In the genomic region with DNA sequence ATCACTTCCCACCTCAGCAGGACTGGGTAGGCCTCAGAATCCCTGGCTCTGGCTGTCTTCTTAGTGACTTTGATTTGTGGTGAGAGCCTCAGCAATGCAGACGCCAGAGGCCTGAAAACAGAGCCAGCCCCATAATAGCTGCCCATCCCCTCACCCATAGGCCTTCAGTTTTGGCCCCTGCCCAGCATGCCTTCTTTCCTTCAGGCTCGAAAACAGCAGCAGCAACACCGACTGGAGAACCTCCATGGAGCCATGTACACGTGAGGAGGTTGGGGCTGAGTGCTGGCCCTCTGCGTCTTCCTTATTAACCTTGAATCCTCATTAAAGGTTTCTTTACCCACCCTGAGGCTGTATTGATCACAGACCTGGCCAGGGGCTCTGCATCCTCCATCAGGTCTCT, we compare ENCODE assay signal across 12 cellular contexts. TPM values are rescaled to one million over a fixed set of nuclear protein-coding genes. Genes with fewer than 3 reads are reported as not detected.
DNase-seq lines count a peak whose midpoint lies in the region; ATAC-seq and TF ChIP-seq lines count a peak whose summit lies in the region.
"Had no signal": no experiment of that assay in that cellular context is flagged by ENCODE, and none has a peak within 500 bp of the region (broad histone marks: within the 10 kb centered on the region; RNA-seq: fewer than 3 reads in every experiment).

No MANE protein-coding gene starts in this region.

- no peak for ATAC-seq in PC-3
- ATAC-seq in effector memory CD8-positive, alpha-beta T cell (replicated peaks): no peak
- ATAC-seq in HG03159 (IDR thresholded peaks at IDR 0.05; ENCODE audit: unreplicated experiment): no peak
- ATAC-seq: esophagus mucosa had no signal

- H3K4me1 ChIP-seq in PC-3 (ENCODE audit: insufficient read depth, low read length): peaks cover 15% of the 10 kb centered on the region; the same call in 1 of the 2 replicates

- no peaks in the 10 kb centered on the region for H3F3A ChIP-seq in PC-3 (ENCODE audit: low read length, unreplicated experiment)

- H3K27me3 ChIP-seq in PC-3 (ENCODE audit: low read length): no peaks in the 10 kb centered on the region

- POLR2A ChIA-PET in activated CD4-positive, alpha-beta T cell treated with anti-CD3 and anti-CD28 coated beads, Interleukin-2, amount 10 ng/mL, durations not matched to agents 7 days and 5 days (lab: Charles Lee): no interaction called here
- POLR2A ChIA-PET in PC-3 (lab: Charles Lee; ENCODE audit: unreplicated experiment): interaction anchor here (0.6 kb wide), 1 partner anchor 228 kb away, joined by 4 read pairs; no protein-coding TSS in a partner anchor

- CTCF ChIA-PET in activated CD4-positive, alpha-beta T cell treated with anti-CD3 and anti-CD28 coated beads, Interleukin-2, amount 10 ng/mL, durations not matched to agents 7 days and 5 days (lab: Charles Lee): interaction anchor here (0.6 to 2.1 kb wide), 3 partner anchors 14 to 132 kb away, joined by 3 to 5 read pairs (median 3); no protein-coding TSS in a partner anchor
- CTCF ChIA-PET in PC-3 (lab: Charles Lee): no interaction called here

- H3K27ac Mint-ChIP-seq in activated CD4-positive, alpha-beta T cell treated with anti-CD3 and anti-CD28 coated beads, Interleukin-2, amount 10 ng/mL, durations not matched to agents 7 days and 5 days: peak overlapping the region; percentile 91
- peak overlapping the region in 1 of 2 donors; percentile 100 for H3K27ac Mint-ChIP-seq in effector memory CD8-positive, alpha-beta T cell
- H3K27ac Mint-ChIP-seq in progenitor cell of endocrine pancreas: no peak overlapping the region

- no peak overlapping the region for H2AFZ ChIP-seq in PC-3 (ENCODE audit: low read length)

- H3K27me3 Mint-ChIP-seq in activated CD4-positive, alpha-beta T cell treated with anti-CD3 and anti-CD28 coated beads, Interleukin-2, amount 10 ng/mL, durations not matched to agents 7 days and 5 days: no peaks in the 10 kb centered on the region
- no peaks in the 10 kb centered on the region for H3K27me3 Mint-ChIP-seq in effector memory CD8-positive, alpha-beta T cell
- no peaks in the 10 kb centered on the region for H3K27me3 Mint-ChIP-seq in progenitor cell of endocrine pancreas

- H3K36me3 Mint-ChIP-seq in activated CD4-positive, alpha-beta T cell treated with anti-CD3 and anti-CD28 coated beads, Interleukin-2, amount 10 ng/mL, durations not matched to agents 7 days and 5 days (ENCODE audit: low read depth): peaks cover 30% of the 10 kb centered on the region
- peaks cover 24% of the 10 kb centered on the region for H3K36me3 Mint-ChIP-seq in effector memory CD8-positive, alpha-beta T cell (ENCODE audit: insufficient read depth)
- H3K36me3 Mint-ChIP-seq in progenitor cell of endocrine pancreas (ENCODE audit: insufficient read depth): no peaks in the 10 kb centered on the region

- H3K27ac ChIP-seq in PC-3 (ENCODE audit: low read length): no peak overlapping the region

- H3K9me3 ChIP-seq in PC-3 (ENCODE audit: low read length): no peaks in the 10 kb centered on the region

- H3K36me3 ChIP-seq in PC-3 (ENCODE audit: low read depth, low read length): peaks cover 13% of the 10 kb centered on the region; the same call in 1 of the 2 replicates

- H3K9me3 Mint-ChIP-seq in activated CD4-positive, alpha-beta T cell treated with anti-CD3 and anti-CD28 coated beads, Interleukin-2, amount 10 ng/mL, durations not matched to agents 7 days and 5 days: no peaks in the 10 kb centered on the region
- no peaks in the 10 kb centered on the region for H3K9me3 Mint-ChIP-seq in effector memory CD8-positive, alpha-beta T cell
- H3K9me3 Mint-ChIP-seq in progenitor cell of endocrine pancreas (ENCODE audit: low read depth): no peaks in the 10 kb centered on the region

- peak overlapping the region; percentile 98 for H3K4me3 Mint-ChIP-seq in activated CD4-positive, alpha-beta T cell treated with anti-CD3 and anti-CD28 coated beads, Interleukin-2, amount 10 ng/mL, durations not matched to agents 7 days and 5 days
- peak overlapping the region; percentile 100 for H3K4me3 Mint-ChIP-seq in effector memory CD8-positive, alpha-beta T cell
- H3K4me3 Mint-ChIP-seq in progenitor cell of endocrine pancreas (ENCODE audit: low read depth): peak overlapping the region; percentile 98

- no peak overlapping the region for H3K9ac ChIP-seq in PC-3 (ENCODE audit: low read length)

- peaks cover 34% of the 10 kb centered on the region for H3K4me1 Mint-ChIP-seq in activated CD4-positive, alpha-beta T cell treated with anti-CD3 and anti-CD28 coated beads, Interleukin-2, amount 10 ng/mL, durations not matched to agents 7 days and 5 days
- H3K4me1 Mint-ChIP-seq in effector memory CD8-positive, alpha-beta T cell (ENCODE audit: low read depth in 2 of 2): peaks cover 42 to 43% of the 10 kb centered on the region in 2 donors
- H3K4me1 Mint-ChIP-seq in progenitor cell of endocrine pancreas (ENCODE audit: low read depth): peaks cover 20% of the 10 kb centered on the region

- H4K20me1 ChIP-seq in PC-3 (ENCODE audit: low read length): no peaks in the 10 kb centered on the region

- H3K79me2 ChIP-seq in PC-3 (ENCODE audit: low read length): peaks cover 20% of the 10 kb centered on the region

- peak overlapping the region; percentile 97; the same call in 1 of the 2 replicates for H3K4me2 ChIP-seq in PC-3 (ENCODE audit: low read length)

- intact Hi-C loops in PC-3 (cut with micrococcal nuclease): no loop called here

- H3K4me3 ChIP-seq in PC-3 (ENCODE audit: low read length): 0 out of 2 replicates have a peak overlapping the region, but pooled peaks have one; percentile 85

- H3K9me2 ChIP-seq in PC-3 (replicated peaks; ENCODE audit: low read length): no peaks in the 10 kb centered on the region

- no peak for TF ChIP-seq CTCF in PC-3 (conservative IDR thresholded peaks at IDR 0.05; ENCODE audit: low read depth, low read length)
- no peak for TF ChIP-seq CTCF in progenitor cell of endocrine pancreas (IDR thresholded peaks at IDR 0.05; ENCODE audit: unreplicated experiment)

- no peak for DNase-seq in activated CD4-positive, alpha-beta T cell treated with anti-CD3 and anti-CD28 coated beads, Interleukin-2, amount 10 ng/mL, durations not matched to agents 7 days and 5 days
- no peak for DNase-seq in activated CD4-positive, alpha-beta T cell treated with anti-CD3 and anti-CD28 coated beads for 4 hours
- DNase-seq in PC-3 (no peak), progenitor cell of endocrine pancreas (ENCODE audit: low spot score, unreplicated experiment) (no peak), DMS79 treated with DMSO at 0.1 percent for 48 hours (lab: John Stamatoyannopoulos, UW) (no peak), DMS153 (lab: John Stamatoyannopoulos, UW) (no peak)
- DNase-seq in effector memory CD8-positive, alpha-beta T cell: no peak
- DNase-seq: activated CD8-positive, alpha-beta memory T cell treated with anti-CD3 and anti-CD28 coated beads for 24 hours; mesendoderm; NCI-H2107 had no signal

- TSS peak; percentile 28 for BruUV-seq in PC-3 (replicated peaks; lab: Mats Ljungman, UMichigan)

RNA-seq across cellular contexts. Expression of a gene that starts 1.7 kb away (rescaled TPM):
- 100 to 1,000 TPM in 1 of 2 experiments, 10 to 100 TPM in 1; 89.7 to 106 TPM for total RNA-seq in activated CD4-positive, alpha-beta T cell treated with anti-CD3 and anti-CD28 coated beads, Interleukin-2, amount 10 ng/mL, durations not matched to agents 7 days and 5 days
- total RNA-seq in PC-3 (2014; rRNA removed) (170 and 225 TPM in 2 replicates), progenitor cell of endocrine pancreas (82.3 and 85.7 TPM in 2 replicates)

RNA-seq across cellular contexts. Expression of a gene that starts 5.3 kb away (rescaled TPM):
- total RNA-seq in activated CD4-positive, alpha-beta T cell treated with anti-CD3 and anti-CD28 coated beads, Interleukin-2, amount 10 ng/mL, durations not matched to agents 7 days and 5 days: 1 to 10 TPM; 1.5 to 1.7 TPM
- total RNA-seq in PC-3 (2014; rRNA removed) (3.9 and 4.9 TPM in 2 replicates), progenitor cell of endocrine pancreas (24.9 and 26.0 TPM in 2 replicates)

RNA-seq across cellular contexts. Expression of a gene that starts 13.0 kb away (rescaled TPM):
- total RNA-seq in activated CD4-positive, alpha-beta T cell treated with anti-CD3 and anti-CD28 coated beads, Interleukin-2, amount 10 ng/mL, durations not matched to agents 7 days and 5 days: 10 to 100 TPM; 61.5 to 67.4 TPM
- total RNA-seq in PC-3 (2014; rRNA removed) (0.40 TPM in 1 of 2 replicates, not detected in the other), progenitor cell of endocrine pancreas (4.2 TPM in 2 replicates)

RNA-seq across cellular contexts. Expression of a gene that starts 14.6 kb away (rescaled TPM):
- total RNA-seq in activated CD4-positive, alpha-beta T cell treated with anti-CD3 and anti-CD28 coated beads, Interleukin-2, amount 10 ng/mL, durations not matched to agents 7 days and 5 days: 10 to 100 TPM; 46.1 to 55.3 TPM
- total RNA-seq in PC-3 (2014; rRNA removed) (26.6 and 27.6 TPM in 2 replicates), progenitor cell of endocrine pancreas (67.1 and 71.0 TPM in 2 replicates)

RNA-seq across cellular contexts. Expression of a gene that starts 18.7 kb away (rescaled TPM):
- 10 to 100 TPM; 71.9 to 77.0 TPM for total RNA-seq in activated CD4-positive, alpha-beta T cell treated with anti-CD3 and anti-CD28 coated beads, Interleukin-2, amount 10 ng/mL, durations not matched to agents 7 days and 5 days
- total RNA-seq in PC-3 (2014; rRNA removed) (179 and 278 TPM in 2 replicates), progenitor cell of endocrine pancreas (58.1 and 59.7 TPM in 2 replicates)

Comparison
In these comparisons a context has a peak if more than half of its experiments do, and no peak if none do; other contexts are left out.
1. RNA of a gene that starts 13.0 kb away (total RNA-seq): 61.5 to 67.4 TPM in activated CD4-positive, alpha-beta T cell treated with anti-CD3 and anti-CD28 coated beads, Interleukin-2, amount 10 ng/mL, durations not matched to agents 7 days and 5 days; 4.2 TPM in progenitor cell of endocrine pancreas and 0.40 TPM in PC-3; every median in the first group is over 10 times any median in the second.
2. Peak in every context shown above with its lines, with median percentiles within 50 percentile points of each other: H3K4me3 Mint-ChIP-seq.